Comparison of ENCODE assay signal across 17 cellular contexts in the genomic region with DNA sequence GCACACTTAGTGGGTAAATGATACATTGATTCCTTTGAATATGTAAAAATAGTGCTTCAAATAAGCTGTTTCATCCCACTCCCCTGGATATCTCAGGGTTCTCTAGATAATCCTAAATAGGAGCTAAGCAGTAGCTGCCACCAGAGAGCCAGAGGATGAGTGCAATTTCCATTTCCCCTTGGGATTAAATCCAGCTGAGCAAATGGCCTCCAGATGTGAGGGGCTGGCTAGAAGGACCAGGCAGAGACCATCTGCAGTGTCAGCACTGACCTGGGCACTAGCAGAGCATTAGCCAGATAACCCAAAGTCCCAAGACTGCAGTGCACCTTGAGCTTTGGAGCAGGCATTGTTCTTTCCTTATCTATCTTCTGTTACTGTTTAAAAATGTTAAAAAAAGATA. TPM values are rescaled to one million over a fixed set of nuclear protein-coding genes. Genes with fewer than 3 reads are reported as not detected.
"Had no signal": no experiment of that assay in that cellular context is flagged by ENCODE, and none has a peak within 500 bp of the region (broad histone marks: within the 10 kb centered on the region; RNA-seq: fewer than 3 reads in every experiment).

No MANE protein-coding gene starts in this region.

- H3K27ac ChIP-seq: heart left ventricle, right atrium auricular region had no signal

- H3K27me3 ChIP-seq: gastroesophageal sphincter, heart left ventricle, right atrium auricular region had no signal

- H3K9me3 ChIP-seq: gastroesophageal sphincter, heart left ventricle, right atrium auricular region had no signal

- H3K4me3 ChIP-seq: gastroesophageal sphincter, heart left ventricle, right atrium auricular region had no signal

- DNase-seq: activated CD4-positive, alpha-beta T cell treated with anti-CD3 and anti-CD28 coated beads, Interleukin-2, amount 50 U/mL, for 1 hour; activated CD8-positive, alpha-beta memory T cell treated with anti-CD3 and anti-CD28 coated beads, Interleukin-2, amount 50 U/mL, for 4 hours; activated T-cell treated with anti-CD3 and anti-CD28 coated beads, Interleukin-2, amount 50 U/mL, for 4 hours; erythroblast; heart left ventricle; occipital lobe; stimulated activated CD4-positive, alpha-beta T cell treated with anti-CD3 and anti-CD28 coated beads, Interleukin-12 subunit alpha, Interleukin-12 subunit beta, amount 100 ng/mL, for 4 hours; stimulated activated CD4-positive, alpha-beta T cell treated with anti-CD3 and anti-CD28 coated beads, Interleukin-1b, Interleukin-23, amount 100 ng/mL, for 48 hours; stimulated activated naive CD4-positive, alpha-beta T cell treated with Interleukin-2 at 50 U/mL for 16 hours; T1000; trophoblast cell had no signal

RNA-seq across cellular contexts. Expression of a gene that starts 19.6 kb away (rescaled TPM):
- total RNA-seq: chondrocyte; dermis microvascular lymphatic vessel endothelial cell; right atrium auricular region; T-helper 1 cell treated with Interleukin-12 subunit alpha and Interleukin-12 subunit beta and Interleukin-4 antibody, amounts not matched to agents 30 ng/mL and 1 ng/mL, for 36 hours had no signal
- polyA plus RNA-seq: neural cell had no signal
